Comparison of ENCODE assay signal across 1 cellular context in the genomic region with DNA sequence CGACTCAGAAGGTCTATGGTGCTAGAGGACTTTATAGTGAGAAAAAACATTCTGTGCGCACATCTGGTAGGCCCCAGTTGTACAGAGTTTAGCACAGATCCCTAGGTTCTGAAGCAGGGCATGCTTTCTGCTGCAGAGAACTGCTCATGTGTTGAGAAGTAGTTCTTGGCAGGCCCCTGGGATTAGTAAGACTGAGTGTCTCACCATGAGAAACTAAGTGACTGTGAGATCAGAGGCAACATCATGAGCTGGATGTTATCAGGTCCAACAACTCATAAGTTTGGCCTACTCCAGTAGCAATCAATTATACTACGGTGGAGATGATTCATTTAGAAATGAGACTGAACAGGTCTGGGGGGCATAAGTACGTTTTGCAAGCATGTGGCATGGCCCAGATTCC.
TF ChIP-seq lines count a peak whose summit lies in the region.

No MANE protein-coding gene starts in this region.

TF ChIP-seq in GM23338, 12 proteins besides CTCF, POLR2A, EP300 and RAD21 (continued from another document):
- TF ChIP-seq, protein P1, sequence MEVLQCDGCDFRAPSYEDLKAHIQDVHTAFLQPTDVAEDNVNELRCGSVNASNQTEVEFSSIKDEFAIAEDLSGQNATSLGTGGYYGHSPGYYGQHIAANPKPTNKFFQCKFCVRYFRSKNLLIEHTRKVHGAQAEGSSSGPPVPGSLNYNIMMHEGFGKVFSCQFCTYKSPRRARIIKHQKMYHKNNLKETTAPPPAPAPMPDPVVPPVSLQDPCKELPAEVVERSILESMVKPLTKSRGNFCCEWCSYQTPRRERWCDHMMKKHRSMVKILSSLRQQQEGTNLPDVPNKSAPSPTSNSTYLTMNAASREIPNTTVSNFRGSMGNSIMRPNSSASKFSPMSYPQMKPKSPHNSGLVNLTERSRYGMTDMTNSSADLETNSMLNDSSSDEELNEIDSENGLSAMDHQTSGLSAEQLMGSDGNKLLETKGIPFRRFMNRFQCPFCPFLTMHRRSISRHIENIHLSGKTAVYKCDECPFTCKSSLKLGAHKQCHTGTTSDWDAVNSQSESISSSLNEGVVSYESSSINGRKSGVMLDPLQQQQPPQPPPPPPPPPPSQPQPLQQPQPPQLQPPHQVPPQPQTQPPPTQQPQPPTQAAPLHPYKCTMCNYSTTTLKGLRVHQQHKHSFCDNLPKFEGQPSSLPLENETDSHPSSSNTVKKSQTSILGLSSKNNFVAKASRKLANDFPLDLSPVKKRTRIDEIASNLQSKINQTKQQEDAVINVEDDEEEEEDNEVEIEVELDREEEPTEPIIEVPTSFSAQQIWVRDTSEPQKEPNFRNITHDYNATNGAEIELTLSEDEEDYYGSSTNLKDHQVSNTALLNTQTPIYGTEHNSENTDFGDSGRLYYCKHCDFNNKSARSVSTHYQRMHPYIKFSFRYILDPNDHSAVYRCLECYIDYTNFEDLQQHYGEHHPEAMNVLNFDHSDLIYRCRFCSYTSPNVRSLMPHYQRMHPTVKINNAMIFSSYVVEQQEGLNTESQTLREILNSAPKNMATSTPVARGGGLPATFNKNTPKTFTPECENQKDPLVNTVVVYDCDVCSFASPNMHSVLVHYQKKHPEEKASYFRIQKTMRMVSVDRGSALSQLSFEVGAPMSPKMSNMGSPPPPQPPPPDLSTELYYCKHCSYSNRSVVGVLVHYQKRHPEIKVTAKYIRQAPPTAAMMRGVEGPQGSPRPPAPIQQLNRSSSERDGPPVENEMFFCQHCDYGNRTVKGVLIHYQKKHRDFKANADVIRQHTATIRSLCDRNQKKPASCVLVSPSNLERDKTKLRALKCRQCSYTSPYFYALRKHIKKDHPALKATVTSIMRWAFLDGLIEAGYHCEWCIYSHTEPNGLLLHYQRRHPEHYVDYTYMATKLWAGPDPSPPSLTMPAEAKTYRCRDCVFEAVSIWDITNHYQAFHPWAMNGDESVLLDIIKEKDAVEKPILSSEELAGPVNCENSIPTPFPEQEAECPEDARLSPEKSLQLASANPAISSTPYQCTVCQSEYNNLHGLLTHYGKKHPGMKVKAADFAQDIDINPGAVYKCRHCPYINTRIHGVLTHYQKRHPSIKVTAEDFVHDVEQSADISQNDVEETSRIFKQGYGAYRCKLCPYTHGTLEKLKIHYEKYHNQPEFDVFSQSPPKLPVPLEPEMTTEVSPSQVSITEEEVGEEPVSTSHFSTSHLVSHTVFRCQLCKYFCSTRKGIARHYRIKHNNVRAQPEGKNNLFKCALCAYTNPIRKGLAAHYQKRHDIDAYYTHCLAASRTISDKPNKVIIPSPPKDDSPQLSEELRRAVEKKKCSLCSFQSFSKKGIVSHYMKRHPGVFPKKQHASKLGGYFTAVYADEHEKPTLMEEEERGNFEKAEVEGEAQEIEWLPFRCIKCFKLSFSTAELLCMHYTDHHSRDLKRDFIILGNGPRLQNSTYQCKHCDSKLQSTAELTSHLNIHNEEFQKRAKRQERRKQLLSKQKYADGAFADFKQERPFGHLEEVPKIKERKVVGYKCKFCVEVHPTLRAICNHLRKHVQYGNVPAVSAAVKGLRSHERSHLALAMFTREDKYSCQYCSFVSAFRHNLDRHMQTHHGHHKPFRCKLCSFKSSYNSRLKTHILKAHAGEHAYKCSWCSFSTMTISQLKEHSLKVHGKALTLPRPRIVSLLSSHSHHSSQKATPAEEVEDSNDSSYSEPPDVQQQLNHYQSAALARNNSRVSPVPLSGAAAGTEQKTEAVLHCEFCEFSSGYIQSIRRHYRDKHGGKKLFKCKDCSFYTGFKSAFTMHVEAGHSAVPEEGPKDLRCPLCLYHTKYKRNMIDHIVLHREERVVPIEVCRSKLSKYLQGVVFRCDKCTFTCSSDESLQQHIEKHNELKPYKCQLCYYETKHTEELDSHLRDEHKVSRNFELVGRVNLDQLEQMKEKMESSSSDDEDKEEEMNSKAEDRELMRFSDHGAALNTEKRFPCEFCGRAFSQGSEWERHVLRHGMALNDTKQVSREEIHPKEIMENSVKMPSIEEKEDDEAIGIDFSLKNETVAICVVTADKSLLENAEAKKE (CRISPR knock-in tag; IDR thresholded peaks at IDR 0.05): no peak
- TF ChIP-seq, protein P2, sequence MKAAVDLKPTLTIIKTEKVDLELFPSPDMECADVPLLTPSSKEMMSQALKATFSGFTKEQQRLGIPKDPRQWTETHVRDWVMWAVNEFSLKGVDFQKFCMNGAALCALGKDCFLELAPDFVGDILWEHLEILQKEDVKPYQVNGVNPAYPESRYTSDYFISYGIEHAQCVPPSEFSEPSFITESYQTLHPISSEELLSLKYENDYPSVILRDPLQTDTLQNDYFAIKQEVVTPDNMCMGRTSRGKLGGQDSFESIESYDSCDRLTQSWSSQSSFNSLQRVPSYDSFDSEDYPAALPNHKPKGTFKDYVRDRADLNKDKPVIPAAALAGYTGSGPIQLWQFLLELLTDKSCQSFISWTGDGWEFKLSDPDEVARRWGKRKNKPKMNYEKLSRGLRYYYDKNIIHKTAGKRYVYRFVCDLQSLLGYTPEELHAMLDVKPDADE (IDR thresholded peaks at IDR 0.05): no peak
- TF ChIP-seq EZH2 (IDR thresholded peaks at IDR 0.05; ENCODE audit: low read depth, unreplicated experiment): no peak
- no peak for TF ChIP-seq EZH2phosphoT487 (IDR thresholded peaks at IDR 0.05; ENCODE audit: unreplicated experiment)
- no peak for TF ChIP-seq ZNF114 (CRISPR knock-in tag; IDR thresholded peaks at IDR 0.05)
- no peak for TF ChIP-seq JUNB (IDR thresholded peaks at IDR 0.05; ENCODE audit: unreplicated experiment)
- TF ChIP-seq, protein P3, sequence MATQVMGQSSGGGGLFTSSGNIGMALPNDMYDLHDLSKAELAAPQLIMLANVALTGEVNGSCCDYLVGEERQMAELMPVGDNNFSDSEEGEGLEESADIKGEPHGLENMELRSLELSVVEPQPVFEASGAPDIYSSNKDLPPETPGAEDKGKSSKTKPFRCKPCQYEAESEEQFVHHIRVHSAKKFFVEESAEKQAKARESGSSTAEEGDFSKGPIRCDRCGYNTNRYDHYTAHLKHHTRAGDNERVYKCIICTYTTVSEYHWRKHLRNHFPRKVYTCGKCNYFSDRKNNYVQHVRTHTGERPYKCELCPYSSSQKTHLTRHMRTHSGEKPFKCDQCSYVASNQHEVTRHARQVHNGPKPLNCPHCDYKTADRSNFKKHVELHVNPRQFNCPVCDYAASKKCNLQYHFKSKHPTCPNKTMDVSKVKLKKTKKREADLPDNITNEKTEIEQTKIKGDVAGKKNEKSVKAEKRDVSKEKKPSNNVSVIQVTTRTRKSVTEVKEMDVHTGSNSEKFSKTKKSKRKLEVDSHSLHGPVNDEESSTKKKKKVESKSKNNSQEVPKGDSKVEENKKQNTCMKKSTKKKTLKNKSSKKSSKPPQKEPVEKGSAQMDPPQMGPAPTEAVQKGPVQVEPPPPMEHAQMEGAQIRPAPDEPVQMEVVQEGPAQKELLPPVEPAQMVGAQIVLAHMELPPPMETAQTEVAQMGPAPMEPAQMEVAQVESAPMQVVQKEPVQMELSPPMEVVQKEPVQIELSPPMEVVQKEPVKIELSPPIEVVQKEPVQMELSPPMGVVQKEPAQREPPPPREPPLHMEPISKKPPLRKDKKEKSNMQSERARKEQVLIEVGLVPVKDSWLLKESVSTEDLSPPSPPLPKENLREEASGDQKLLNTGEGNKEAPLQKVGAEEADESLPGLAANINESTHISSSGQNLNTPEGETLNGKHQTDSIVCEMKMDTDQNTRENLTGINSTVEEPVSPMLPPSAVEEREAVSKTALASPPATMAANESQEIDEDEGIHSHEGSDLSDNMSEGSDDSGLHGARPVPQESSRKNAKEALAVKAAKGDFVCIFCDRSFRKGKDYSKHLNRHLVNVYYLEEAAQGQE (IDR thresholded peaks at IDR 0.05; ENCODE audit: unreplicated experiment): no peak
- no peak for TF ChIP-seq STAT1 (IDR thresholded peaks at IDR 0.05; ENCODE audit: unreplicated experiment)
